In the genomic region with DNA sequence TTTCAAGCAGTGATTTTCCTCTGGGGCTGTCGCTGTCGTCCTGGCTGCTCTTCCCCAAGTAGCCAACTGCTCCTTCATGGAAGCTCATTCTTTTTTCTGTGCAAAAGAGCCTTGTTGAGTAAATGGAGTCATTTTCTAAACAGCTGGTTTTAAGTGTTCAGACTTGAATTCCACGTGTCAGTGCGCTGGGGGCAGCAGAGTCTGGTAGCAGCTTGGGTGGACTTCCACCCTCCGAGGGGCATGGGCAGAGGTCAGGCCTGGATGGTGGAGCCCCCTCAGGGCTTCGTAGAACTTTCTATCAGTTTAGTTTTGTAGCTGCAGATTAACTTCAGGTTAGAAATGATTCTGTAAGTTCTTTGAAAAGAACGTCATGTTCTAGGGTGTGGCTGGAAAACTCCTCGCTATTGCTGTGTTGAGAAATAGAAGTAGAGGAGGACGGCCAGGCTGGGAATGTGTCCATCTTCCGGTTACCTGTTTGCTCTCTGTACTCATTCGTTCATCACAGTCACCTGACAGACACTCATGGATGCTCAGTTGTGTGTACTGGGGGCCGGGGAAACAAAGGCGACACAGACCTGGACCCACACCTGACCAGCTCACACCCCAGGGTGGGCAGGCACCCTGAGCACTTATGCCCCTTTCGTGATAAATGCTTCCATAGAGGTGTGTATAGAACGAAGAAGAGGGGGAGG, we compare ENCODE assay signal across 25 cellular contexts.
A peak's percentile ranks its signal among the peaks of the same experiment; 100 is the strongest.
DNase-seq lines count a peak whose midpoint lies in the region; ATAC-seq, FAIRE-seq and TF ChIP-seq lines count a peak whose summit lies in the region.
"Had no signal": no experiment of that assay in that cellular context is flagged by ENCODE, and none has a peak within 500 bp of the region (broad histone marks: within the 10 kb centered on the region; RNA-seq: fewer than 3 reads in every experiment).

No MANE protein-coding gene starts in this region.

- no peak for TF ChIP-seq EP300 in gastroesophageal sphincter (IDR thresholded peaks at IDR 0.05)

- dilution Hi-C loops in mammary epithelial cell (cut with HindIII; ENCODE audit: low sequenced_read_pairs), result no loop called here

- no peak overlapping the region for H3K9ac ChIP-seq in mammary epithelial cell (ENCODE audit: insufficient read depth, low read length)

- no peaks in the 10 kb centered on the region for H4K20me1 ChIP-seq in mammary epithelial cell (ENCODE audit: insufficient read depth, low read length)

- no peaks in the 10 kb centered on the region for H3K79me2 ChIP-seq in mammary epithelial cell (ENCODE audit: insufficient read depth, low read length)

- TF ChIP-seq POLR2A in gastroesophageal sphincter (IDR thresholded peaks at IDR 0.05), result no peak

- H3K27me3 Mint-ChIP-seq in MCF 10A (ENCODE audit: insufficient read depth, unreplicated experiment), result no peaks in the 10 kb centered on the region
- H3K27me3 Mint-ChIP-seq in type B pancreatic cell, result no peaks in the 10 kb centered on the region
- H3K27me3 Mint-ChIP-seq: activated CD4-positive, alpha-beta T cell treated with anti-CD3 and anti-CD28 coated beads, Interleukin-2, amount 10 ng/mL, durations not matched to agents 7 days and 5 days; B cell; T-cell had no signal

- CTCF ChIA-PET in MCF 10A (lab: Yijun Ruan, JAX), result interaction anchor here (0.6 to 1.1 kb wide), 4 partner anchors 9 to 1027 kb away, joined by 3 to 4 read pairs (median 4); no protein-coding TSS in a partner anchor
- CTCF ChIA-PET in mammary epithelial cell (lab: Charles Lee; ENCODE audit: low non-redundant PET), result no interaction called here

- H3K4me3 Mint-ChIP-seq in MCF 10A (ENCODE audit: unreplicated experiment) (peak overlapping the region; percentile 35), type B pancreatic cell (peak overlapping the region; percentile 17)
- H3K4me3 Mint-ChIP-seq: activated CD4-positive, alpha-beta T cell treated with anti-CD3 and anti-CD28 coated beads, Interleukin-2, amount 10 ng/mL, durations not matched to agents 7 days and 5 days; B cell; T-cell had no signal

- H3K4me1 ChIP-seq in mammary epithelial cell (ENCODE audit: insufficient read depth, low read length), result no peaks in the 10 kb centered on the region
- peaks cover 0 to 34% (median 4%) of the 10 kb centered on the region in 3 donors for H3K4me1 ChIP-seq in gastroesophageal sphincter
- H3K4me1 ChIP-seq: adrenal gland had no signal

- ATAC-seq in gastroesophageal sphincter (peak; percentile 38), omental fat pad (ENCODE audit: low FRiP score) (peak; percentile 58), HG03521 (IDR thresholded peaks at IDR 0.05; ENCODE audit: unreplicated experiment) (no peak)
- ATAC-seq: left lobe of liver, T-cell had no signal

- H3K4me1 Mint-ChIP-seq in MCF 10A (ENCODE audit: insufficient read depth, unreplicated experiment) (peaks cover 28% of the 10 kb centered on the region), type B pancreatic cell (ENCODE audit: unreplicated experiment) (peaks cover 26% of the 10 kb centered on the region)
- H3K4me1 Mint-ChIP-seq: activated CD4-positive, alpha-beta T cell treated with anti-CD3 and anti-CD28 coated beads, Interleukin-2, amount 10 ng/mL, durations not matched to agents 7 days and 5 days; B cell had no signal

- DNase-seq in MCF 10A (ENCODE audit: unreplicated experiment) (peak; percentile 64), mammary epithelial cell (no peak), omental fat pad (ENCODE audit: low spot score) (no peak), type B pancreatic cell (ENCODE audit: extremely low spot score, unreplicated experiment) (no peak), urothelium cell line (ENCODE audit: low spot score) (no peak), T-helper 9 cell (no peak)
- DNase-seq: activated CD4-positive, alpha-beta T cell treated with anti-CD3 and anti-CD28 coated beads, Interleukin-2, amount 10 ng/mL, durations not matched to agents 7 days and 5 days; activated CD8-positive, alpha-beta memory T cell treated with anti-CD3 and anti-CD28 coated beads, Interleukin-2, amount 50 U/mL, for 4 hours; activated gamma-delta T cell treated with Interleukin-2 at 50 U/mL for 16 hours; caudate nucleus; DND-41; KBM-7; MV-4-11; NCI-H2029; NCI-H345; OCI-M1; stimulated activated CD4-positive, alpha-beta T cell treated with anti-CD3 and anti-CD28 coated beads, Interleukin-1b, Interleukin-23, amount 100 ng/mL, for 48 hours; stimulated activated naive CD4-positive, alpha-beta T cell treated with Interleukin-2 at 50 U/mL for 16 hours; T-cell had no signal

- H2AFZ ChIP-seq in mammary epithelial cell (ENCODE audit: low read depth, low read length), result no peak overlapping the region

- H3K9me3 ChIP-seq in mammary epithelial cell (replicated peaks; ENCODE audit: insufficient read depth, low read length), result no peaks in the 10 kb centered on the region
- no peaks in the 10 kb centered on the region for H3K9me3 ChIP-seq in gastroesophageal sphincter
- H3K9me3 ChIP-seq: adrenal gland, ovary had no signal

- POLR2A ChIA-PET in MCF 10A (lab: Yijun Ruan, JAX), result interaction anchor here (0.6 to 1.3 kb wide), 7 partner anchors 11 to 957 kb away, joined by 3 to 7 read pairs (median 3); no protein-coding TSS in a partner anchor

- H3K27me3 ChIP-seq in mammary epithelial cell (ENCODE audit: insufficient read depth, low read length) (no peaks in the 10 kb centered on the region), gastroesophageal sphincter (no peaks in the 10 kb centered on the region)
- H3K27me3 ChIP-seq: adrenal gland, ovary had no signal

- H3K9me3 Mint-ChIP-seq in MCF 10A (ENCODE audit: unreplicated experiment), result no peaks in the 10 kb centered on the region
- no peaks in the 10 kb centered on the region for H3K9me3 Mint-ChIP-seq in type B pancreatic cell
- H3K9me3 Mint-ChIP-seq: activated CD4-positive, alpha-beta T cell treated with anti-CD3 and anti-CD28 coated beads, Interleukin-2, amount 10 ng/mL, durations not matched to agents 7 days and 5 days; T-cell had no signal

- no peak overlapping the region for H3K27ac ChIP-seq in mammary epithelial cell (ENCODE audit: insufficient read depth, low read depth, low read length)
- peak overlapping the region in 2 of 4 donors; percentile 0 to 9 for H3K27ac ChIP-seq in gastroesophageal sphincter
- H3K27ac ChIP-seq: ovary had no signal

- H3K4me2 ChIP-seq in mammary epithelial cell (ENCODE audit: insufficient read depth, low read depth, low read length), result no peak overlapping the region

- H3K4me3 ChIP-seq in mammary epithelial cell (replicated peaks in 1 of 3; ENCODE audit: insufficient read depth in 1 of 3, low read depth in 2 of 3, low read length in 3 of 3), result no peak overlapping the region
- H3K4me3 ChIP-seq in gastroesophageal sphincter, result no peak overlapping the region
- H3K4me3 ChIP-seq: adrenal gland, ovary had no signal

- BruUV-seq in MCF 10A (replicated peaks; lab: Mats Ljungman, UMichigan) (no TSS peak), mammary epithelial cell (replicated peaks; lab: Mats Ljungman, UMichigan) (no TSS peak)

- peaks cover 6% of the 10 kb centered on the region for H3K36me3 Mint-ChIP-seq in MCF 10A (ENCODE audit: insufficient read depth, unreplicated experiment)
- no peaks in the 10 kb centered on the region for H3K36me3 Mint-ChIP-seq in type B pancreatic cell

- intact Hi-C loops in MCF 10A (cut with micrococcal nuclease) (no loop called here), mammary epithelial cell (cut with micrococcal nuclease) (no loop called here)

- peak overlapping the region; percentile 95 for H3K27ac Mint-ChIP-seq in MCF 10A (ENCODE audit: low read depth, unreplicated experiment)
- H3K27ac Mint-ChIP-seq in type B pancreatic cell, result peak overlapping the region; percentile 95
- H3K27ac Mint-ChIP-seq: activated CD4-positive, alpha-beta T cell treated with anti-CD3 and anti-CD28 coated beads, Interleukin-2, amount 10 ng/mL, durations not matched to agents 7 days and 5 days; T-cell had no signal

- no peak for FAIRE-seq in urothelium cell line (lab: Jason Lieb, UNC)

- 88% methylated on average over 13 of the region's 15 CpGs for WGBS in mammary epithelial cell (ENCODE audit: low coverage, missing lambda C conversion rate)
- whole genome bisulfite sequencing in gastroesophageal sphincter (ENCODE audit: low coverage in 1 of 2), 2 donors, result 95 to 96% methylated on average over 8 to 13 of the region's 15 CpGs

- H3K36me3 ChIP-seq in mammary epithelial cell (ENCODE audit: insufficient read depth, low read length) (no peaks in the 10 kb centered on the region), gastroesophageal sphincter (peaks cover 0 to 12% of the 10 kb centered on the region in 2 donors)
- H3K36me3 ChIP-seq: adrenal gland, ovary had no signal

- in situ Hi-C loops in mammary epithelial cell (cut with MboI; ENCODE audit: low sequenced_read_pairs in 2 of 2), result no loop called here

- TF ChIP-seq CTCF in MCF 10A (IDR thresholded peaks at IDR 0.05; ENCODE audit: unreplicated experiment) (no peak), mammary epithelial cell (conservative IDR thresholded peaks at IDR 0.05 in 1 of 2, IDR thresholded peaks at IDR 0.05 in 1 of 2; ENCODE audit: extremely low read depth in 1 of 2, insufficient read depth in 1 of 2, low read depth in 1 of 2, low read length in 2 of 2) (no peak), gastroesophageal sphincter (IDR thresholded peaks at IDR 0.05) (no peak), omental fat pad (IDR thresholded peaks at IDR 0.05) (no peak), type B pancreatic cell (conservative IDR thresholded peaks at IDR 0.05) (no peak)
